ENCODE assay signal across 1 cellular context in the genomic region with DNA sequence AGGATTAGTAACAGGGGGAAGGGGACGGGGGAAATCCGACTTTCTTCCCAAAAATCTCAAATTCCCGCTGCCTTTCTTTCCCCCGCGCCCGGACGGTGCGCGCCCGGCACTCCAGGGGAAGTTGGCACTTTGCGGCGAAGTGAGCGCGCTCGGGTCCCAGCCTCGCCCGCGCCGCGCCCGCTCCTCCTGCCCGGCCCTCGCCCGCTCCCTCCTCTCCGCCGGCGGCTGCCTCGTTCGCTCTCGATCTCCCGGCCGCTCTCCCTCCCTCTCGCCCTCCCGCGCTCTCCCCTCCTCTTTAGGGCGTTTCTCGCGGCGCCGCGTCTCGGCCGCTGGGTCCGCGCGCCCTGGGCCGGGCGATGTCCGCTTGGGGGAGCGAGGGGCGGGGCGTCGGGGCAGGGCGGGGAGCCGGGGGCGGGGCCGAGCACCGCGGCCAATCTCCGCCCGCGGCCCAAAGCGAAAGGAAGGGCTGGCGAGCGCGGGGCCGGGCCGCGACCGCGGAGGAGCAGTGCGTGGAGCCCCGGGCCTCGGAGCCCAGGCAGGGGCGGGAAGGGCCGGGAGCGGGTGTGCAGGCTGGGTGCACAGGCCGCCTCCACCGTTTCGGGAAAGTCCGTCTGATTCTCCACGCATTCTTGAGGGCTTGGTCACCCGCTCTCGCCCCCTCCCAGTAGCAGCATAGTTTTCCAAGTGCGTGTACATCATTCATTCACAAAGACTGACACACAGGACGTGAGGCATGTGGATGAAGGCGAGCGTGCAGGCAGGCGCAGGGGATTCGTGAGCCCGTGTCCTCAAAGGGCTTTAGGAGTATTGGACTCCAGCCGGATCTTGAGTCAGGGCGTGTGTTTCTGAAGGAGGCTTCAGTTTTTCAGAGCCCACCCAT.
TF ChIP-seq lines count a peak whose summit lies in the region.

No MANE protein-coding gene starts in this region.

TF ChIP-seq in K562, 482 proteins besides CTCF, POLR2A, EP300 and RAD21 (continued from another document and continues in another):
- TF ChIP-seq CHD7 (IDR thresholded peaks at IDR 0.05; ENCODE audit: low read depth, low read length) (no peak), ZMIZ1 (IDR thresholded peaks at IDR 0.05; ENCODE audit: low read depth in 2 of 2, low read length in 2 of 2) (no peak), SMAD4 (CRISPR knock-in tag; conservative IDR thresholded peaks at IDR 0.05) (no peak), TSHZ1 (CRISPR knock-in tag; IDR thresholded peaks at IDR 0.05) (no peak), RNF2 (IDR thresholded peaks at IDR 0.05) (no peak), ZKSCAN1 (IDR thresholded peaks at IDR 0.05; ENCODE audit: low read depth, low read length) (no peak), RBM34 (IDR thresholded peaks at IDR 0.05; ENCODE audit: borderline replicate concordance, insufficient read depth, low read length) (no peak), ZC3H11A (IDR thresholded peaks at IDR 0.05; ENCODE audit: low read depth, low read length) (no peak), ATF6 (CRISPR knock-in tag; IDR thresholded peaks at IDR 0.05) (no peak), TOE1 (IDR thresholded peaks at IDR 0.05; ENCODE audit: borderline replicate concordance) (no peak), TOE1 (CRISPR knock-in tag; IDR thresholded peaks at IDR 0.05; ENCODE audit: borderline replicate concordance, low read depth) (no peak), CBX2 (IDR thresholded peaks at IDR 0.05; ENCODE audit: insufficient read depth, low read length, poor library complexity, severe bottlenecking) (no peak), ZNF277 (CRISPR knock-in tag; IDR thresholded peaks at IDR 0.05; ENCODE audit: borderline replicate concordance) (no peak), ZNF764 (CRISPR knock-in tag; IDR thresholded peaks at IDR 0.05; ENCODE audit: low read depth) (no peak), ZBTB11 (CRISPR knock-in tag; IDR thresholded peaks at IDR 0.05) (peak in 1 of 3 experiments; percentile 34; a peak in 1 of 6 replicates)
- TF ChIP-seq, protein P1, sequence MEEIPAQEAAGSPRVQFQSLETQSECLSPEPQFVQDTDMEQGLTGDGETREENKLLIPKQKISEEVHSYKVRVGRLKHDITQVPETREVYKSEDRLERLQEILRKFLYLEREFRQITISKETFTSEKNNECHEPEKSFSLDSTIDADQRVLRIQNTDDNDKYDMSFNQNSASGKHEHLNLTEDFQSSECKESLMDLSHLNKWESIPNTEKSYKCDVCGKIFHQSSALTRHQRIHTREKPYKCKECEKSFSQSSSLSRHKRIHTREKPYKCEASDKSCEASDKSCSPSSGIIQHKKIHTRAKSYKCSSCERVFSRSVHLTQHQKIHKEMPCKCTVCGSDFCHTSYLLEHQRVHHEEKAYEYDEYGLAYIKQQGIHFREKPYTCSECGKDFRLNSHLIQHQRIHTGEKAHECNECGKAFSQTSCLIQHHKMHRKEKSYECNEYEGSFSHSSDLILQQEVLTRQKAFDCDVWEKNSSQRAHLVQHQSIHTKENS (CRISPR knock-in tag; IDR thresholded peaks at IDR 0.05): no peak
